In the genomic region with DNA sequence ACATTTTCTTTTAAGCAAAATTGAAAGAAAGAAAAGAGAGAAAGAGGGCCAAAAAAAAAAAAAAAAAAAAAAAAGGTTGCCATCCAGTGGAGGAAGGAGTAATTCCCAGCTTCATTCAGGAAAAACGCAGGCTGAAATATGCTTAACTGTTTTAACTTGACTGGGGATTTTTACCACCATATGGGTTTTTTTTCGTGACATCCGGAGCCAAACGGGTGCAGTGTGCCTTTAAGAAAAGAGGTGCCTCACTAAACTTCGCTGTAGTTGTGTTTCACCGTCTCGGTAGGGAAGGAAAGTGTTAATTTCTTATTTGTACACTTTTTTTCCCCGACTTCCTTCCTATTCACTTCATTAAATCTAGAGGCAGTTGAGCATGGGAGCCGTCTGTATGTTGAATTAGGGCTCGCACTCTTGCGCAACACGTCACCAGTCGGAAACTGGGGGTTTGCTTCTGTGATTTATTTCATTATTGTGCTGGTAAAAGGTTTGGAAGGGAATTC, we compare ENCODE assay signal across 9 cellular contexts.
DNase-seq lines count a peak whose midpoint lies in the region; ATAC-seq and TF ChIP-seq lines count a peak whose summit lies in the region.
"Had no signal": no experiment of that assay in that cellular context is flagged by ENCODE, and none has a peak within 500 bp of the region (broad histone marks: within the 10 kb centered on the region; RNA-seq: fewer than 3 reads in every experiment).

No MANE protein-coding gene starts in this region.

- TF ChIP-seq CTCF in AG10803 (conservative IDR thresholded peaks at IDR 0.05; ENCODE audit: low read length) = peak; percentile 24
- TF ChIP-seq CTCF in OCI-LY1 (IDR thresholded peaks at IDR 0.05; ENCODE audit: low read length) = no peak
- peak in 1 of 3 donors; percentile 17 for TF ChIP-seq CTCF in ovary (IDR thresholded peaks at IDR 0.05)

- H3K27ac ChIP-seq in OCI-LY1 (ENCODE audit: low read depth, low read length, poor library complexity, severe bottlenecking) = peak overlapping the region; percentile 76
- H3K27ac ChIP-seq in ovary = peak overlapping the region in 1 of 2 donors; percentile 85

- peak overlapping the region; percentile 1; the same call in 1 of the 2 replicates for H2AFZ ChIP-seq in OCI-LY1 (ENCODE audit: low read length)

- H4K20me1 ChIP-seq in OCI-LY1 (ENCODE audit: insufficient read depth, low read length) = no peaks in the 10 kb centered on the region

- 0 out of 2 replicates have a peak, but pooled peaks cover 6% of the 10 kb centered on the region for H3F3A ChIP-seq in OCI-LY1 (ENCODE audit: insufficient read depth, low read length)

- ATAC-seq in GM19023 (IDR thresholded peaks at IDR 0.05; ENCODE audit: unreplicated experiment) (peak; percentile 57), HG03196 (IDR thresholded peaks at IDR 0.05; ENCODE audit: unreplicated experiment) (peak; percentile 44)
- ATAC-seq: HCT116 had no signal

- peaks cover 12% of the 10 kb centered on the region for H3K79me2 ChIP-seq in OCI-LY1 (ENCODE audit: insufficient read depth, low read length)

- TF ChIP-seq POLR2A in ovary (IDR thresholded peaks at IDR 0.05) = no peak

- no peaks in the 10 kb centered on the region for H3K9me2 ChIP-seq in OCI-LY1 (ENCODE audit: low read depth, low read length)

- peak overlapping the region; percentile 85 for H3K9ac ChIP-seq in OCI-LY1 (ENCODE audit: low read length)

- H3K36me3 ChIP-seq in OCI-LY1 (ENCODE audit: insufficient read depth, low read length) (peaks cover 14% of the 10 kb centered on the region; the same call in 1 of the 2 replicates), ovary (no peaks in the 10 kb centered on the region)

- H3K4me1 ChIP-seq in OCI-LY1 (ENCODE audit: insufficient read depth, low read length, severe bottlenecking) (peaks cover 41% of the 10 kb centered on the region), ovary (ENCODE audit: insufficient read depth) (peaks cover 2% of the 10 kb centered on the region)

- H3K9me3 ChIP-seq in OCI-LY1 (ENCODE audit: low read length) (no peaks in the 10 kb centered on the region), ovary (no peaks in the 10 kb centered on the region)

- intact Hi-C loops in ovary (cut with DNase I) = loop anchor here in 1 of 4 donors (5.0 kb wide), 1 partner anchor 464 kb away; a partner anchor contains a TSS

- H3K27me3 ChIP-seq in OCI-LY1 (ENCODE audit: insufficient read depth, low read length) (no peaks in the 10 kb centered on the region), ovary (no peaks in the 10 kb centered on the region)

- peak overlapping the region; percentile 55 for H3K4me3 ChIP-seq in AG10803 (ENCODE audit: low read length)
- peak overlapping the region; percentile 68 for H3K4me3 ChIP-seq in OCI-LY1 (ENCODE audit: low read depth, low read length, poor library complexity, severe bottlenecking)
- peak overlapping the region; percentile 36 for H3K4me3 ChIP-seq in ovary

- peak; percentile 58 for DNase-seq in AG10803 (ENCODE audit: low read depth)
- peak; percentile 28 for DNase-seq in activated naive CD4-positive, alpha-beta T cell treated with anti-CD3 and anti-CD28 coated beads, Interleukin-2, amount 50 U/mL, for 16 hours
- peak; percentile 62 for DNase-seq in glomerular visceral epithelial cell (ENCODE audit: extremely low spot score)
- peak; percentile 60 to 73 (median 66) for DNase-seq in ovary
- no peak for DNase-seq in NCI-H446 (lab: John Stamatoyannopoulos, UW)

- 0 to 1% (median 1%) methylated on average over 13 of the region's 13 CpGs for WGBS in ovary, 3 donors

- H3K4me2 ChIP-seq in OCI-LY1 (ENCODE audit: low read length) = peak overlapping the region; percentile 95

- TF ChIP-seq EP300 in ovary (IDR thresholded peaks at IDR 0.05) = no peak

Comparison
In these comparisons a context has a peak if more than half of its experiments do, and no peak if none do; other contexts are left out.
1. DNase-seq: peak in AG10803 (single experiment), activated naive CD4-positive, alpha-beta T cell treated with anti-CD3 and anti-CD28 coated beads, Interleukin-2, amount 50 U/mL, for 16 hours (single experiment), glomerular visceral epithelial cell (single experiment) and ovary (5 of 5); none in NCI-H446 (0 of 2).
2. Peak in every context shown above with its lines, with median percentiles within 50 percentile points of each other: H3K4me3 ChIP-seq.